In genomic region chr3:168080499-168081170, GRCh38 we compare ENCODE assay signal across 3 cellular contexts.
TF ChIP-seq lines count a peak whose summit lies in the region.

No MANE protein-coding gene starts in this region.

TF ChIP-seq in GM23338, 12 proteins besides CTCF, POLR2A, EP300 and RAD21:
- no peak for TF ChIP-seq CREB1 (CRISPR knock-in tag; IDR thresholded peaks at IDR 0.05; ENCODE audit: low read depth)
- TF ChIP-seq JUNB (IDR thresholded peaks at IDR 0.05; ENCODE audit: unreplicated experiment): no peak
- no peak for TF ChIP-seq NANOG (IDR thresholded peaks at IDR 0.05; ENCODE audit: borderline replicate concordance)

TF ChIP-seq in H1, 55 proteins besides CTCF, POLR2A, EP300 and RAD21:
- TF ChIP-seq ZNF274 (IDR thresholded peaks at IDR 0.05; ENCODE audit: borderline replicate concordance, extremely low read depth, low read length) (no peak), E2F6 (IDR thresholded peaks at IDR 0.05) (no peak), SUZ12 (IDR thresholded peaks at IDR 0.05; ENCODE audit: low read length) (no peak), CTBP2 (IDR thresholded peaks at IDR 0.05; ENCODE audit: borderline replicate concordance, insufficient read depth, insufficient read length, low read length) (no peak), RFX5 (IDR thresholded peaks at IDR 0.05; ENCODE audit: borderline replicate concordance, low read depth, low read length) (no peak), CHD2 (IDR thresholded peaks at IDR 0.05; ENCODE audit: low read length) (no peak), PHF8 (conservative IDR thresholded peaks at IDR 0.05; ENCODE audit: low read depth, low read length) (no peak), KDM4A (IDR thresholded peaks at IDR 0.05; ENCODE audit: low read depth, low read length, severe bottlenecking) (no peak), BACH1 (IDR thresholded peaks at IDR 0.05; ENCODE audit: low read length) (no peak), TCF12 (IDR thresholded peaks at IDR 0.05; ENCODE audit: low read depth, low read length) (no peak), CBX5 (IDR thresholded peaks at IDR 0.05; ENCODE audit: low read depth, low read length) (no peak), SRF (IDR thresholded peaks at IDR 0.05; ENCODE audit: low read depth, low read length) (no peak), TAF1 (IDR thresholded peaks at IDR 0.05; ENCODE audit: low read depth, low read length) (no peak), SIN3A (conservative IDR thresholded peaks at IDR 0.05 in 1 of 2, IDR thresholded peaks at IDR 0.05 in 1 of 2; ENCODE audit: low read depth in 1 of 2, low read length in 2 of 2) (no peak), TBP (IDR thresholded peaks at IDR 0.05; ENCODE audit: low read depth, low read length) (no peak), EZH2 (IDR thresholded peaks at IDR 0.05; ENCODE audit: low read depth, low read length, severe bottlenecking) (no peak), KDM5A (IDR thresholded peaks at IDR 0.05; ENCODE audit: low read length) (no peak), POU5F1 (IDR thresholded peaks at IDR 0.05; ENCODE audit: low read depth, low read length) (no peak)
TF ChIP-seq in H1: peak in this region for 0.

TF ChIP-seq in neural cell, 6 proteins besides CTCF, POLR2A, EP300 and RAD21:
- TF ChIP-seq MXI1 (conservative IDR thresholded peaks at IDR 0.05; ENCODE audit: poor library complexity, severe bottlenecking) (peak; percentile 13), POLR2AphosphoS5 (IDR thresholded peaks at IDR 0.05) (peak; percentile 58), SMC3 (conservative IDR thresholded peaks at IDR 0.05; ENCODE audit: poor library complexity) (no peak)
